13 cellular contexts compared by ENCODE assay signal in genomic region chr17:66678061-66678460, GRCh38.
"Had no signal": no experiment of that assay in that cellular context is flagged by ENCODE, and none has a peak within 500 bp of the region (broad histone marks: within the 10 kb centered on the region; RNA-seq: fewer than 3 reads in every experiment).

No MANE protein-coding gene starts in this region.

- DNase-seq: activated CD4-positive, CD25-positive, alpha-beta regulatory T cell treated with anti-CD3 and anti-CD28 coated beads, Interleukin-2, amount 50 U/mL, for 72 hours; activated T-cell treated with anti-CD3 and anti-CD28 coated beads for 4 hours; amniotic stem cell; body of pancreas; effector memory CD8-positive, alpha-beta T cell; glutamatergic neuron; left cardiac atrium; naive thymus-derived CD8-positive, alpha-beta T cell; stimulated activated CD4-positive, alpha-beta T cell treated with anti-CD3 and anti-CD28 coated beads, Interleukin-2, amount 100 ng/mL, for 48 hours; thyroid gland had no signal

- H3K4me1 ChIP-seq: body of pancreas, thyroid gland had no signal

- H3K36me3 ChIP-seq: thyroid gland had no signal

- H3K9me3 Mint-ChIP-seq: central memory CD8-positive, alpha-beta T cell had no signal

- H3K27me3 ChIP-seq: body of pancreas, thyroid gland had no signal

- H3K27me3 Mint-ChIP-seq: central memory CD8-positive, alpha-beta T cell; dendritic cell treated with granulocyte-macrophage colony-stimulating factor and Interleukin-4, amounts not matched to agents 40 ng/mL and 50 ng/mL, for 4 days; effector memory CD8-positive, alpha-beta T cell; naive thymus-derived CD8-positive, alpha-beta T cell had no signal

- H3K9me3 ChIP-seq: body of pancreas, thyroid gland had no signal

- H3K27ac Mint-ChIP-seq: dendritic cell treated with granulocyte-macrophage colony-stimulating factor and Interleukin-4, amounts not matched to agents 40 ng/mL and 50 ng/mL, for 4 days had no signal

- H3K4me3 ChIP-seq: body of pancreas, lung, thyroid gland had no signal

- H3K4me3 Mint-ChIP-seq: central memory CD8-positive, alpha-beta T cell; dendritic cell treated with granulocyte-macrophage colony-stimulating factor and Interleukin-4, amounts not matched to agents 40 ng/mL and 50 ng/mL, for 4 days; effector memory CD8-positive, alpha-beta T cell; naive thymus-derived CD8-positive, alpha-beta T cell had no signal

- ATAC-seq: body of pancreas; effector memory CD8-positive, alpha-beta T cell; naive thymus-derived CD8-positive, alpha-beta T cell had no signal

- H3K27ac ChIP-seq: body of pancreas, thyroid gland had no signal
